In genomic region chr5:150409638-150410523, GRCh38 we compare ENCODE assay signal across 8 cellular contexts. TPM values are rescaled to one million over a fixed set of nuclear protein-coding genes. Genes with fewer than 3 reads are reported as not detected.
DNase-seq lines count a peak whose midpoint lies in the region; ATAC-seq and FAIRE-seq lines count a peak whose summit lies in the region.

No MANE protein-coding gene starts in this region.

- H3K27ac Mint-ChIP-seq in T-helper 2 cell treated with Interferon-gamma antibody and Interleukin-4, amounts not matched to agents 5 μg/mL and 100 μg/mL, for 36 hours, result peak overlapping the region; percentile 98
- peak overlapping the region; percentile 100 for H3K27ac Mint-ChIP-seq in central memory CD8-positive, alpha-beta T cell (ENCODE audit: low read depth)

- no peaks in the 10 kb centered on the region for H3K9me3 ChIP-seq in small intestine (ENCODE audit: control insufficient read depth, low read depth)

- WGBS in small intestine, 3 donors, result 4 to 9% (median 8%) methylated on average over 15 of the region's 15 CpGs

- peak overlapping the region; percentile 92 for H3K4me3 Mint-ChIP-seq in T-helper 2 cell treated with Interferon-gamma antibody and Interleukin-4, amounts not matched to agents 5 μg/mL and 100 μg/mL, for 36 hours
- H3K4me3 Mint-ChIP-seq in central memory CD8-positive, alpha-beta T cell, result peak overlapping the region; percentile 98

- H3K4me1 Mint-ChIP-seq in T-helper 2 cell treated with Interferon-gamma antibody and Interleukin-4, amounts not matched to agents 5 μg/mL and 100 μg/mL, for 36 hours (ENCODE audit: low read depth), result peaks cover 27% of the 10 kb centered on the region
- peaks cover 52% of the 10 kb centered on the region for H3K4me1 Mint-ChIP-seq in central memory CD8-positive, alpha-beta T cell

- peaks cover 0 to 3% of the 10 kb centered on the region in 2 donors for H3K36me3 ChIP-seq in small intestine (ENCODE audit: control insufficient read depth in 2 of 2, insufficient read depth in 2 of 2, low read length in 2 of 2)

- ATAC-seq in HG02870 (IDR thresholded peaks at IDR 0.05; ENCODE audit: unreplicated experiment), result peak; percentile 21
- no peak for ATAC-seq in central memory CD8-positive, alpha-beta T cell (replicated peaks; ENCODE audit: extremely low read depth, poor library complexity, severe bottlenecking)

- peak overlapping the region; percentile 39 to 77 for H3K4me3 ChIP-seq in small intestine (ENCODE audit: low read depth in 1 of 2, low read length in 2 of 2)

- no peaks in the 10 kb centered on the region for H3K9me3 Mint-ChIP-seq in T-helper 2 cell treated with Interferon-gamma antibody and Interleukin-4, amounts not matched to agents 5 μg/mL and 100 μg/mL, for 36 hours
- no peaks in the 10 kb centered on the region for H3K9me3 Mint-ChIP-seq in central memory CD8-positive, alpha-beta T cell

- H3K36me3 Mint-ChIP-seq in T-helper 2 cell treated with Interferon-gamma antibody and Interleukin-4, amounts not matched to agents 5 μg/mL and 100 μg/mL, for 36 hours (ENCODE audit: low read depth), result peaks cover 38% of the 10 kb centered on the region
- peaks cover 76% of the 10 kb centered on the region for H3K36me3 Mint-ChIP-seq in central memory CD8-positive, alpha-beta T cell (ENCODE audit: insufficient read depth)

- FAIRE-seq in small intestine (lab: Jason Lieb, UNC), result no peak

- H3K27ac ChIP-seq in small intestine (ENCODE audit: low read depth in 1 of 2, low read length in 1 of 2), result peak overlapping the region; percentile 96

- DNase-seq in activated naive CD4-positive, alpha-beta T cell treated with Interleukin-2 at 50 U/mL for 16 hours, result peak; percentile 40
- DNase-seq in activated naive CD4-positive, alpha-beta T cell (lab: John Stamatoyannopoulos, UW), result no peak
- DNase-seq in NCI-H2029 (lab: John Stamatoyannopoulos, UW) (peak; percentile 81), iris pigment epithelial cell (ENCODE audit: low read depth) (peak; percentile 88), small intestine (peak; percentile 95)
- peak; percentile 43 for DNase-seq in T-helper 2 cell treated with Interferon-gamma antibody and Interleukin-4, amounts not matched to agents 5 μg/mL and 100 μg/mL, for 36 hours (ENCODE audit: low spot score)
- no peak for DNase-seq in central memory CD8-positive, alpha-beta T cell (ENCODE audit: low spot score in 2 of 2)

- H3K4me1 ChIP-seq in small intestine (ENCODE audit: control insufficient read depth in 2 of 2, insufficient read depth in 1 of 2, low read depth in 1 of 2, low read length in 1 of 2), result no peaks in the 10 kb centered on the region

- H3K27me3 Mint-ChIP-seq in T-helper 2 cell treated with Interferon-gamma antibody and Interleukin-4, amounts not matched to agents 5 μg/mL and 100 μg/mL, for 36 hours (ENCODE audit: low read depth), result no peaks in the 10 kb centered on the region
- no peaks in the 10 kb centered on the region for H3K27me3 Mint-ChIP-seq in central memory CD8-positive, alpha-beta T cell

- H3K27me3 ChIP-seq in small intestine (ENCODE audit: control insufficient read depth in 2 of 2, insufficient read depth in 2 of 2, low read length in 2 of 2), result no peaks in the 10 kb centered on the region

RNA-seq across cellular contexts. Expression of gene CD74, which starts 2.8 kb away (rescaled TPM):
- 100 to 1,000 TPM; 288 to 939 (median 792) TPM for polyA plus RNA-seq in small intestine

RNA-seq across cellular contexts. Expression of gene RPS14, which starts 39.7 kb away (rescaled TPM):
- polyA plus RNA-seq in small intestine, result 1,000 to 10,000 TPM; 2,980 to 5,825 (median 5,408) TPM

RNA-seq across cellular contexts. Expression of gene TCOF1, which starts 52.4 kb away (rescaled TPM):
- polyA plus RNA-seq in small intestine, result 10 to 100 TPM; 18.3 to 29.7 (median 19.3) TPM

Comparison
In these comparisons a context has a peak if more than half of its experiments do, and no peak if none do; other contexts are left out.
1. DNase-seq: peak in activated naive CD4-positive, alpha-beta T cell treated with Interleukin-2 at 50 U/mL for 16 hours (single experiment), NCI-H2029 (single experiment), T-helper 2 cell treated with Interferon-gamma antibody and Interleukin-4, amounts not matched to agents 5 μg/mL and 100 μg/mL, for 36 hours (single experiment), iris pigment epithelial cell (single experiment) and small intestine (single experiment); none in activated naive CD4-positive, alpha-beta T cell (0 of 4) and central memory CD8-positive, alpha-beta T cell (0 of 2).